Comparison of ENCODE assay signal across 17 cellular contexts in the genomic region with DNA sequence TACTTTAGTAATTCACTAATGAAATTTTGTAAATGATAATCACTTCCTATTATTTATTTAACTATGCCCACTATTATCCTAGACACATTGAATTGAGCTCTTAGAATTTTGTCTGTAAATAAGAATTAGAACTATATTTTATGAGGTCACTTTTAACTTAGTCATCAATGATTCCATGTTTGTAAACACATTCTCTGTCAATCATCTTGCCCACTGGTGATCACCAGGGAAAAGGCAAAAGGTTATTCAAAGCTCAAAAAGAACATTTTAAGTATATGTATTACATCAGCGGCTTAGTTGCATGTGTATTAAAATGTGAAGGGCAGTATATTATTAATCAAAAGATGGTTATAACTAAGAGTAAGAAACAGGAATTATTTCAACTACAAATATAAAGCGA. TPM values are rescaled to one million over a fixed set of nuclear protein-coding genes. Genes with fewer than 3 reads are reported as not detected.
DNase-seq lines count a peak whose midpoint lies in the region; ATAC-seq and TF ChIP-seq lines count a peak whose summit lies in the region.
"Had no signal": no experiment of that assay in that cellular context is flagged by ENCODE, and none has a peak within 500 bp of the region (broad histone marks: within the 10 kb centered on the region; RNA-seq: fewer than 3 reads in every experiment).

No MANE protein-coding gene starts in this region.

- H3K36me3 ChIP-seq in PC-3 (ENCODE audit: low read depth, low read length) (no peaks in the 10 kb centered on the region), upper lobe of left lung (no peaks in the 10 kb centered on the region)
- H3K36me3 ChIP-seq: BLaER1 had no signal

- H3K9me3 ChIP-seq in PC-3 (ENCODE audit: low read length) (no peaks in the 10 kb centered on the region), upper lobe of left lung (no peaks in the 10 kb centered on the region)
- H3K9me3 ChIP-seq: BLaER1, Caco-2 had no signal

- CTCF ChIA-PET in PC-3 (lab: Charles Lee): interaction anchor here (0.6 to 1.2 kb wide), 2 partner anchors 11 to 453 kb away, joined by 4 read pairs; no protein-coding TSS in a partner anchor

- H3K27me3 ChIP-seq in PC-3 (ENCODE audit: low read length): no peaks in the 10 kb centered on the region
- no peaks in the 10 kb centered on the region for H3K27me3 ChIP-seq in upper lobe of left lung
- H3K27me3 ChIP-seq: BLaER1 had no signal

- no peak overlapping the region for H2AFZ ChIP-seq in PC-3 (ENCODE audit: low read length)
- H2AFZ ChIP-seq: GM23248 had no signal

- H3K4me3 Mint-ChIP-seq in HFFc6 (no peak overlapping the region), chondrocyte (ENCODE audit: unreplicated experiment) (no peak overlapping the region)
- H3K4me3 Mint-ChIP-seq: B cell; CD4-positive, CD25-positive, alpha-beta regulatory T cell; CD8-positive, alpha-beta T cell had no signal

- intact Hi-C loops in PC-3 (cut with micrococcal nuclease): no loop called here

- no peaks in the 10 kb centered on the region for H3K9me3 Mint-ChIP-seq in HFFc6
- H3K9me3 Mint-ChIP-seq in chondrocyte (ENCODE audit: low read depth): no peaks in the 10 kb centered on the region
- H3K9me3 Mint-ChIP-seq: CD8-positive, alpha-beta T cell had no signal

- no peaks in the 10 kb centered on the region for H3K9me2 ChIP-seq in PC-3 (replicated peaks; ENCODE audit: low read length)

- no peak for DNase-seq in HFFc6
- peak; percentile 40 for DNase-seq in PC-3
- DNase-seq in chondrocyte (ENCODE audit: low spot score): no peak
- no peak for DNase-seq in upper lobe of left lung
- DNase-seq in GF-D8 (lab: John Stamatoyannopoulos, UW): no peak
- DNase-seq: Caco-2; CD4-positive, CD25-positive, alpha-beta regulatory T cell; CD8-positive, alpha-beta T cell; DMS153; DND-41; H7 had no signal

- H3K27ac ChIP-seq in PC-3 (ENCODE audit: low read length) (no peak overlapping the region), upper lobe of left lung (no peak overlapping the region)
- H3K27ac ChIP-seq: BLaER1, C4-2B, GM23248 had no signal

- H4K20me1 ChIP-seq in PC-3 (ENCODE audit: low read length): no peaks in the 10 kb centered on the region
- H4K20me1 ChIP-seq: BLaER1 had no signal

- peaks cover 34% of the 10 kb centered on the region for H3K36me3 Mint-ChIP-seq in HFFc6 (ENCODE audit: low read depth)
- H3K36me3 Mint-ChIP-seq in chondrocyte (ENCODE audit: low read depth): no peaks in the 10 kb centered on the region
- H3K36me3 Mint-ChIP-seq: CD4-positive, CD25-positive, alpha-beta regulatory T cell; CD8-positive, alpha-beta T cell had no signal

- 0 out of 2 replicates have a peak overlapping the region, but pooled peaks have one; percentile 11 for H3K27ac Mint-ChIP-seq in HFFc6
- H3K27ac Mint-ChIP-seq in chondrocyte (ENCODE audit: unreplicated experiment): peak overlapping the region; percentile 2
- H3K27ac Mint-ChIP-seq: B cell; CD4-positive, CD25-positive, alpha-beta regulatory T cell; CD8-positive, alpha-beta T cell had no signal

- no peak for TF ChIP-seq EP300 in upper lobe of left lung (IDR thresholded peaks at IDR 0.05)

- H3K4me1 ChIP-seq in PC-3 (ENCODE audit: insufficient read depth, low read length): peaks cover 11% of the 10 kb centered on the region
- H3K4me1 ChIP-seq in upper lobe of left lung: no peaks in the 10 kb centered on the region
- H3K4me1 ChIP-seq: BLaER1, Caco-2 had no signal

- H3K27me3 Mint-ChIP-seq in HFFc6 (ENCODE audit: insufficient read depth): no peaks in the 10 kb centered on the region
- H3K27me3 Mint-ChIP-seq in chondrocyte (ENCODE audit: low read depth): no peaks in the 10 kb centered on the region
- H3K27me3 Mint-ChIP-seq: B cell; CD4-positive, CD25-positive, alpha-beta regulatory T cell had no signal

- TF ChIP-seq CTCF in HFFc6 (IDR thresholded peaks at IDR 0.05) (no peak), PC-3 (conservative IDR thresholded peaks at IDR 0.05; ENCODE audit: low read depth, low read length) (no peak), chondrocyte (IDR thresholded peaks at IDR 0.05) (no peak), upper lobe of left lung (IDR thresholded peaks at IDR 0.05) (no peak)

- no TSS peak for BruUV-seq in PC-3 (replicated peaks; lab: Mats Ljungman, UMichigan)

- H3K9ac ChIP-seq in PC-3 (ENCODE audit: low read length): no peak overlapping the region
- H3K9ac ChIP-seq: BLaER1, GM23248 had no signal

- no peaks in the 10 kb centered on the region for H3F3A ChIP-seq in PC-3 (ENCODE audit: low read length, unreplicated experiment)

- 92 to 94% methylated on average over 2 of the region's 2 CpGs for WGBS in upper lobe of left lung, 2 donors

- H3K4me3 ChIP-seq in PC-3 (ENCODE audit: low read length) (no peak overlapping the region), upper lobe of left lung (no peak overlapping the region)
- H3K4me3 ChIP-seq: BLaER1, GM12878, GM23248 had no signal

- no peak for TF ChIP-seq POLR2A in upper lobe of left lung (IDR thresholded peaks at IDR 0.05)

- H3K4me1 Mint-ChIP-seq in HFFc6 (ENCODE audit: low read depth): peaks cover 73% of the 10 kb centered on the region
- peaks cover 61% of the 10 kb centered on the region for H3K4me1 Mint-ChIP-seq in chondrocyte (ENCODE audit: low read depth)
- H3K4me1 Mint-ChIP-seq: B cell; CD4-positive, CD25-positive, alpha-beta regulatory T cell had no signal

- ATAC-seq in PC-3 (peak; percentile 15; the same call in 1 of the 2 replicates), HG02678 (IDR thresholded peaks at IDR 0.05; ENCODE audit: unreplicated experiment) (no peak), upper lobe of left lung (ENCODE audit: low FRiP score in 2 of 2) (no peak)
- ATAC-seq: CD8-positive, alpha-beta T cell; GM12878 had no signal

- no peaks in the 10 kb centered on the region for H3K79me2 ChIP-seq in PC-3 (ENCODE audit: low read length)

- no peak overlapping the region for H3K4me2 ChIP-seq in PC-3 (ENCODE audit: low read length)
- H3K4me2 ChIP-seq: BLaER1 had no signal

- POLR2A ChIA-PET in PC-3 (lab: Charles Lee; ENCODE audit: unreplicated experiment): no interaction called here

RNA-seq across cellular contexts. Expression of a gene that starts 25.2 kb away (rescaled TPM):
- total RNA-seq in HFFc6 (2021; fragmentation: NEBNext Ultra II Directional; extraction: Animal tissue kit (Norgen Biotek cat#: 25700)): 10 to 100 TPM; 41.1 to 66.1 (median 55.8) TPM
- total RNA-seq in PC-3 (2014; rRNA removed) (3.4 and 7.0 TPM in 2 replicates), chondrocyte (30.1 to 32.8 TPM (median 31.0 TPM) in 3 replicates), upper lobe of left lung (10 to 100 TPM in 3 of 6 donors, 1 to 10 TPM in 3; 5.8 to 24.1 (median 9.8) TPM)
- total RNA-seq: B cell; CD8-positive, alpha-beta T cell had no signal
